In genomic region chr14:50038398-50039119, GRCh38 we compare ENCODE assay signal across 1 cellular context.
TF ChIP-seq lines count a peak whose summit lies in the region.

No MANE protein-coding gene starts in this region.

TF ChIP-seq in GM12878, 131 proteins besides CTCF, POLR2A, EP300 and RAD21 (continued from another document and continues in another):
- peak; percentile 99 for TF ChIP-seq SKIL (IDR thresholded peaks at IDR 0.05; ENCODE audit: low read depth, poor library complexity, severe bottlenecking)
- no peak; a peak in 1 of 3 replicates for TF ChIP-seq EGR1 (IDR thresholded peaks at IDR 0.05; ENCODE audit: borderline replicate concordance in 1 of 2, low read depth in 2 of 2, low read length in 2 of 2)
- TF ChIP-seq MLLT1 (IDR thresholded peaks at IDR 0.05), result peak; percentile 71; the same call in 1 of the 2 replicates
- no peak for TF ChIP-seq ZZZ3 (IDR thresholded peaks at IDR 0.05; ENCODE audit: control insufficient read depth, insufficient read length, low read depth)
- TF ChIP-seq RUNX3 (IDR thresholded peaks at IDR 0.05; ENCODE audit: low read length), result peak; percentile 98
- peak; percentile 44 for TF ChIP-seq TAF1 (IDR thresholded peaks at IDR 0.05; ENCODE audit: borderline replicate concordance, low read depth, low read length)
- TF ChIP-seq JUND (IDR thresholded peaks at IDR 0.05; ENCODE audit: low read depth, low read length), result peak; percentile 87
- peak; percentile 85 to 89 for TF ChIP-seq BHLHE40 (IDR thresholded peaks at IDR 0.05; ENCODE audit: borderline replicate concordance in 1 of 2, low read depth in 2 of 2, low read length in 1 of 2)
- no peak for TF ChIP-seq ZNF592 (IDR thresholded peaks at IDR 0.05)
- no peak for TF ChIP-seq EZH2 (IDR thresholded peaks at IDR 0.05; ENCODE audit: borderline replicate concordance, control insufficient read depth, low read depth, low read length)
- TF ChIP-seq RBBP5 (conservative IDR thresholded peaks at IDR 0.05), result no peak
- no peak for TF ChIP-seq ZBTB4 (CRISPR knock-in tag; IDR thresholded peaks at IDR 0.05)
- TF ChIP-seq SPI1 (IDR thresholded peaks at IDR 0.05; ENCODE audit: borderline replicate concordance, insufficient read depth, low read depth, low read length), result peak; percentile 99
- TF ChIP-seq CHD4 (IDR thresholded peaks at IDR 0.05), result no peak
- no peak; the same call in 1 of the 2 replicates for TF ChIP-seq SMAD5 (IDR thresholded peaks at IDR 0.05; ENCODE audit: low read depth)
- TF ChIP-seq SREBF2 (IDR thresholded peaks at IDR 0.05; ENCODE audit: low read length), result no peak
- peak; percentile 99 for TF ChIP-seq IKZF1 (conservative IDR thresholded peaks at IDR 0.05)
- TF ChIP-seq RELB (IDR thresholded peaks at IDR 0.05; ENCODE audit: low read depth), result peak; percentile 99
- TF ChIP-seq ATF2 (IDR thresholded peaks at IDR 0.05; ENCODE audit: low read length), result peak; percentile 100
- no peak for TF ChIP-seq NR2C1 (IDR thresholded peaks at IDR 0.05)
- TF ChIP-seq DPF2 (IDR thresholded peaks at IDR 0.05), result peak; percentile 99
- TF ChIP-seq ATF3 (IDR thresholded peaks at IDR 0.05; ENCODE audit: borderline replicate concordance, extremely low read depth, low read depth, low read length), result no peak
- no peak for TF ChIP-seq SUPT20H (IDR thresholded peaks at IDR 0.05; ENCODE audit: borderline replicate concordance, control insufficient read depth, low read depth, low read length)
- TF ChIP-seq CREB1 (IDR thresholded peaks at IDR 0.05; ENCODE audit: low read depth), result peak; percentile 70
- TF ChIP-seq PBX3 (IDR thresholded peaks at IDR 0.05; ENCODE audit: insufficient replicate concordance, low read depth, low read length), result peak; percentile 9
- no peak for TF ChIP-seq IRF3 (IDR thresholded peaks at IDR 0.05)
- TF ChIP-seq FOXK2 (IDR thresholded peaks at IDR 0.05), result no peak
- TF ChIP-seq HDAC6 (IDR thresholded peaks at IDR 0.05; ENCODE audit: unreplicated experiment), result no peak
- TF ChIP-seq CUX1 (IDR thresholded peaks at IDR 0.05; ENCODE audit: insufficient replicate concordance, low read depth, low read length), result peak; percentile 54
- TF ChIP-seq FOXM1 (IDR thresholded peaks at IDR 0.05; ENCODE audit: low read depth, low read length), result peak; percentile 97
- peak; percentile 96 for TF ChIP-seq ATF7 (IDR thresholded peaks at IDR 0.05; ENCODE audit: low read depth)
- peak in 1 of 2 experiments; percentile 67; a peak in 1 of 4 replicates for TF ChIP-seq SRF (IDR thresholded peaks at IDR 0.05; ENCODE audit: low read depth in 2 of 2, low read length in 2 of 2)
- peak; percentile 99 for TF ChIP-seq NFIC (IDR thresholded peaks at IDR 0.05; ENCODE audit: low read depth, low read length)
- no peak; the same call in 1 of the 2 replicates for TF ChIP-seq STAT1 (conservative IDR thresholded peaks at IDR 0.05)
